2 cellular contexts compared by ENCODE assay signal in genomic region chr4:128787509-128788311, GRCh38.
A peak's percentile ranks its signal among the peaks of the same experiment; 100 is the strongest.
TF ChIP-seq lines count a peak whose summit lies in the region.

No MANE protein-coding gene starts in this region.

TF ChIP-seq in HEK293, 187 proteins besides CTCF, POLR2A, EP300 and RAD21:
- TF ChIP-seq ZNF621 (tag by site-specific recombination; IDR thresholded peaks at IDR 0.05) (no peak), HOXC10 (CRISPR knock-in tag; IDR thresholded peaks at IDR 0.05) (no peak), ZIC2 (tag by site-specific recombination; IDR thresholded peaks at IDR 0.05) (peak; percentile 34), ZNF473 (tag by site-specific recombination; IDR thresholded peaks at IDR 0.05) (no peak), SP7 (tag by site-specific recombination; IDR thresholded peaks at IDR 0.05) (no peak), ZNF133 (tag by site-specific recombination; IDR thresholded peaks at IDR 0.05) (no peak), ZNF324 (tag by site-specific recombination; IDR thresholded peaks at IDR 0.05) (no peak), ZNF518A (tag by site-specific recombination; conservative IDR thresholded peaks at IDR 0.05; ENCODE audit: low read depth) (no peak), ZNF544 (tag by site-specific recombination; IDR thresholded peaks at IDR 0.05) (0 out of 2 replicates have a peak, but pooled peaks have one; percentile 65), ZNF664 (tag by site-specific recombination; IDR thresholded peaks at IDR 0.05) (no peak), ZNF624 (tag by site-specific recombination; IDR thresholded peaks at IDR 0.05) (0 out of 2 replicates have a peak, but pooled peaks have one; percentile 39), ZNF16 (tag by site-specific recombination; IDR thresholded peaks at IDR 0.05; ENCODE audit: low read depth) (no peak), ZSCAN30 (tag by site-specific recombination; IDR thresholded peaks at IDR 0.05) (no peak)
TF ChIP-seq in HEK293: peak in this region for 3.

TF ChIP-seq in WTC11, 78 proteins besides CTCF, POLR2A, EP300 and RAD21:
- TF ChIP-seq NFE2L1 (CRISPR knock-in tag; IDR thresholded peaks at IDR 0.05) (no peak), ZNF138 (CRISPR knock-in tag; conservative IDR thresholded peaks at IDR 0.05) (no peak), PRDM15 (CRISPR knock-in tag; IDR thresholded peaks at IDR 0.05) (peak; percentile 44; the same call in 1 of the 2 replicates)
TF ChIP-seq in WTC11: peak in this region for 1.
